Comparison of ENCODE assay signal across 3 cellular contexts in the genomic region with DNA sequence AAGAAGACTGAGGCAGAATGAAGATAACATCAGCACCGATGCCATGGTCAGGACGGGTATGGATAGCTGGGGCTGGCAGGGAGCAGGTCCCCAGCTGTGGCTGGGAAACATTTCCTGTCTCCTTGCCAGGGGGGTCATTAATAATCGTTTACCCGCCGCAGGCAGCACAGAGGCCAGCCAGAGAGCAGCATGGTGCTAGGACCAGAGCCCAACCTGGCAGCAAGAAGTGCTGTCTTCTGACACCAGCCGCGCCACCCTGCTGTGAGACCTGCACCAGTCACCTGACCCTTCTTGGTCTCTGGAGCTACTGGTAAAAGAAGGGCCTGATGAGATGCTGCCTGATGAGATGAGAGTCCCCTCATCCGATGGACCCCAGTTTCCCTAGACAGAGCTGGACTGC.
TF ChIP-seq lines count a peak whose summit lies in the region.

No MANE protein-coding gene starts in this region.

TF ChIP-seq in liver, 16 proteins besides CTCF, POLR2A, EP300 and RAD21:
- TF ChIP-seq FOXA2 (IDR thresholded peaks at IDR 0.05), result no peak
- TF ChIP-seq, protein P1, sequence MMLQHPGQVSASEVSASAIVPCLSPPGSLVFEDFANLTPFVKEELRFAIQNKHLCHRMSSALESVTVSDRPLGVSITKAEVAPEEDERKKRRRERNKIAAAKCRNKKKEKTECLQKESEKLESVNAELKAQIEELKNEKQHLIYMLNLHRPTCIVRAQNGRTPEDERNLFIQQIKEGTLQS (IDR thresholded peaks at IDR 0.05), result no peak

TF ChIP-seq in HepG2, 621 proteins besides CTCF, POLR2A, EP300 and RAD21:
- TF ChIP-seq ZNF333 (CRISPR knock-in tag; IDR thresholded peaks at IDR 0.05; ENCODE audit: borderline replicate concordance) (no peak), ZFP41 (CRISPR knock-in tag; IDR thresholded peaks at IDR 0.05; ENCODE audit: borderline replicate concordance) (no peak), PRMT3 (CRISPR knock-in tag; IDR thresholded peaks at IDR 0.05; ENCODE audit: borderline replicate concordance, low read depth) (no peak), SRSF4 (IDR thresholded peaks at IDR 0.05; ENCODE audit: low read depth, low read length, poor library complexity, severe bottlenecking) (no peak), ZNF367 (CRISPR knock-in tag; IDR thresholded peaks at IDR 0.05; ENCODE audit: borderline replicate concordance) (no peak), TOPORS (CRISPR knock-in tag; IDR thresholded peaks at IDR 0.05) (no peak), ZNF121 (CRISPR knock-in tag; IDR thresholded peaks at IDR 0.05) (no peak)
- TF ChIP-seq, protein P2, sequence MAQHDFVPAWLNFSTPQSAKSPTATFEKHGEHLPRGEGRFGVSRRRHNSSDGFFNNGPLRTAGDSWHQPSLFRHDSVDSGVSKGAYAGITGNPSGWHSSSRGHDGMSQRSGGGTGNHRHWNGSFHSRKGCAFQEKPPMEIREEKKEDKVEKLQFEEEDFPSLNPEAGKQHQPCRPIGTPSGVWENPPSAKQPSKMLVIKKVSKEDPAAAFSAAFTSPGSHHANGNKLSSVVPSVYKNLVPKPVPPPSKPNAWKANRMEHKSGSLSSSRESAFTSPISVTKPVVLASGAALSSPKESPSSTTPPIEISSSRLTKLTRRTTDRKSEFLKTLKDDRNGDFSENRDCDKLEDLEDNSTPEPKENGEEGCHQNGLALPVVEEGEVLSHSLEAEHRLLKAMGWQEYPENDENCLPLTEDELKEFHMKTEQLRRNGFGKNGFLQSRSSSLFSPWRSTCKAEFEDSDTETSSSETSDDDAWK (CRISPR knock-in tag; IDR thresholded peaks at IDR 0.05), result no peak

TF ChIP-seq in WTC11, 78 proteins besides CTCF, POLR2A, EP300 and RAD21:
- TF ChIP-seq, protein P3, sequence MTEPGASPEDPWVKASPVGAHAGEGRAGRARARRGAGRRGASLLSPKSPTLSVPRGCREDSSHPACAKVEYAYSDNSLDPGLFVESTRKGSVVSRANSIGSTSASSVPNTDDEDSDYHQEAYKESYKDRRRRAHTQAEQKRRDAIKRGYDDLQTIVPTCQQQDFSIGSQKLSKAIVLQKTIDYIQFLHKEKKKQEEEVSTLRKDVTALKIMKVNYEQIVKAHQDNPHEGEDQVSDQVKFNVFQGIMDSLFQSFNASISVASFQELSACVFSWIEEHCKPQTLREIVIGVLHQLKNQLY (CRISPR knock-in tag; IDR thresholded peaks at IDR 0.05), result no peak
- TF ChIP-seq, protein P4, sequence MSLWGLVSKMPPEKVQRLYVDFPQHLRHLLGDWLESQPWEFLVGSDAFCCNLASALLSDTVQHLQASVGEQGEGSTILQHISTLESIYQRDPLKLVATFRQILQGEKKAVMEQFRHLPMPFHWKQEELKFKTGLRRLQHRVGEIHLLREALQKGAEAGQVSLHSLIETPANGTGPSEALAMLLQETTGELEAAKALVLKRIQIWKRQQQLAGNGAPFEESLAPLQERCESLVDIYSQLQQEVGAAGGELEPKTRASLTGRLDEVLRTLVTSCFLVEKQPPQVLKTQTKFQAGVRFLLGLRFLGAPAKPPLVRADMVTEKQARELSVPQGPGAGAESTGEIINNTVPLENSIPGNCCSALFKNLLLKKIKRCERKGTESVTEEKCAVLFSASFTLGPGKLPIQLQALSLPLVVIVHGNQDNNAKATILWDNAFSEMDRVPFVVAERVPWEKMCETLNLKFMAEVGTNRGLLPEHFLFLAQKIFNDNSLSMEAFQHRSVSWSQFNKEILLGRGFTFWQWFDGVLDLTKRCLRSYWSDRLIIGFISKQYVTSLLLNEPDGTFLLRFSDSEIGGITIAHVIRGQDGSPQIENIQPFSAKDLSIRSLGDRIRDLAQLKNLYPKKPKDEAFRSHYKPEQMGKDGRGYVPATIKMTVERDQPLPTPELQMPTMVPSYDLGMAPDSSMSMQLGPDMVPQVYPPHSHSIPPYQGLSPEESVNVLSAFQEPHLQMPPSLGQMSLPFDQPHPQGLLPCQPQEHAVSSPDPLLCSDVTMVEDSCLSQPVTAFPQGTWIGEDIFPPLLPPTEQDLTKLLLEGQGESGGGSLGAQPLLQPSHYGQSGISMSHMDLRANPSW (CRISPR knock-in tag; conservative IDR thresholded peaks at IDR 0.05; ENCODE audit: low read depth), result no peak
- TF ChIP-seq ZNF138 (CRISPR knock-in tag; conservative IDR thresholded peaks at IDR 0.05) (no peak), SMAD3 (CRISPR knock-in tag; IDR thresholded peaks at IDR 0.05; ENCODE audit: borderline replicate concordance) (no peak), FOXP1 (CRISPR knock-in tag; IDR thresholded peaks at IDR 0.05; ENCODE audit: borderline replicate concordance) (0 out of 2 replicates have a peak, but pooled peaks have one; percentile 28), SOX15 (CRISPR knock-in tag; IDR thresholded peaks at IDR 0.05) (no peak), ETV6 (CRISPR knock-in tag; IDR thresholded peaks at IDR 0.05) (no peak), RELA (CRISPR knock-in tag; IDR thresholded peaks at IDR 0.05; ENCODE audit: borderline replicate concordance) (no peak)
- TF ChIP-seq, protein P5, sequence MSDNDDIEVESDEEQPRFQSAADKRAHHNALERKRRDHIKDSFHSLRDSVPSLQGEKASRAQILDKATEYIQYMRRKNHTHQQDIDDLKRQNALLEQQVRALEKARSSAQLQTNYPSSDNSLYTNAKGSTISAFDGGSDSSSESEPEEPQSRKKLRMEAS (CRISPR knock-in tag; IDR thresholded peaks at IDR 0.05), result no peak
